In the genomic region with DNA sequence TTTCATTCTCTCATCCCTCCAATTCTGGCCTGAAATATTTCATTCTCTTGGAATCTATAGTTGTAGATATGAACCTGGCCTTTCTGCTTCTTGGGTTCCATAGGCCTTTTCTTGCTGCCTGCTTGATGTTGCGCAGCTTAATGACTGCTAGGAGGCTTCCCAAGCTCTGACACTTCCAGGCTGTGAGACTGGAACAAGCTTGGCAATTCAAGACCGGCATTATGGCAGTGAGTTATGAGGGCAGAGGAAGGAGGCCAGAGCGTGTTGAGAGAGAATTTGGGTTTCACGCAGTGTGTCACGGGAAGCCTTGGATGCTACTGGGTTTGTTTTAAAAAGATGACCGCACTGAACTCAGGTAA, we compare ENCODE assay signal across 8 cellular contexts. TPM values are rescaled to one million over a fixed set of nuclear protein-coding genes. Genes with fewer than 3 reads are reported as not detected.
DNase-seq lines count a peak whose midpoint lies in the region; ATAC-seq and TF ChIP-seq lines count a peak whose summit lies in the region.

No MANE protein-coding gene starts in this region.

- H3K4me1 ChIP-seq in HAP-1 (no peaks in the 10 kb centered on the region), gastrocnemius medialis (peaks cover 21 to 23% of the 10 kb centered on the region in 2 donors)

- intact Hi-C loops in gastrocnemius medialis (cut with DNase I; ENCODE audit: low total_unique reads), result loop anchor here (1.0 to 2.0 kb wide), 2 partner anchors 29 to 63 kb away; a partner anchor contains a TSS

- H3K36me3 ChIP-seq in HAP-1 (replicated peaks), result peaks cover 24% of the 10 kb centered on the region
- H3K36me3 ChIP-seq in WERI-Rb-1, result no peaks in the 10 kb centered on the region; the same call in none of the 2 replicates
- H3K36me3 ChIP-seq in gastrocnemius medialis, result peaks cover 0 to 21% of the 10 kb centered on the region in 2 donors

- TF ChIP-seq CTCF in WERI-Rb-1 (IDR thresholded peaks at IDR 0.05; ENCODE audit: low read depth, low read length) (no peak), fibroblast of villous mesenchyme (IDR thresholded peaks at IDR 0.05; ENCODE audit: insufficient read depth, low read depth, low read length) (no peak), gastrocnemius medialis (IDR thresholded peaks at IDR 0.05 in 4 of 5, conservative IDR thresholded peaks at IDR 0.05 in 1 of 5) (no peak)

- TF ChIP-seq POLR2A in gastrocnemius medialis (IDR thresholded peaks at IDR 0.05) (no peak), erythroblast (IDR thresholded peaks at IDR 0.05; ENCODE audit: low read length) (no peak)

- in situ Hi-C loops in HAP-1 (cut with MboI; ENCODE audit: low sequenced_read_pairs), result no loop called here
- in situ Hi-C loops in gastrocnemius medialis (cut with MboI; ENCODE audit: low sequenced_read_pairs in 4 of 4), result no loop called here

- H3K9me3 ChIP-seq in HAP-1 (no peaks in the 10 kb centered on the region), WERI-Rb-1 (ENCODE audit: severe bottlenecking) (no peaks in the 10 kb centered on the region), gastrocnemius medialis (no peaks in the 10 kb centered on the region)

- ATAC-seq in gastrocnemius medialis, result no peak
- no peak for ATAC-seq in GM21367 (IDR thresholded peaks at IDR 0.05; ENCODE audit: unreplicated experiment)

- DNase-seq in HAP-1 (ENCODE audit: low spot score in 2 of 2) (no peak), WERI-Rb-1 (no peak), fibroblast of villous mesenchyme (ENCODE audit: low read depth) (peak; percentile 12), gastrocnemius medialis (no peak), cortex of kidney (lab: John Stamatoyannopoulos, UW) (no peak), erythroblast (lab: John Stamatoyannopoulos, UW) (no peak)
- no peak for DNase-seq in activated CD4-positive, CD25-positive, alpha-beta regulatory T cell (lab: John Stamatoyannopoulos, UW)

- H3K27me3 ChIP-seq in HAP-1 (ENCODE audit: low read depth) (no peaks in the 10 kb centered on the region), WERI-Rb-1 (ENCODE audit: insufficient read depth, low read depth, severe bottlenecking) (no peaks in the 10 kb centered on the region), gastrocnemius medialis (no peaks in the 10 kb centered on the region)

- H3K27ac ChIP-seq in WERI-Rb-1 (no peak overlapping the region), gastrocnemius medialis (peak overlapping the region; percentile 55 to 83 (median 74))

- H3K4me3 ChIP-seq in HAP-1 (peak overlapping the region; percentile 41), WERI-Rb-1 (ENCODE audit: low read depth, low read length) (peak overlapping the region; percentile 46; the same call in 1 of the 2 replicates), fibroblast of villous mesenchyme (ENCODE audit: low read depth, low read length) (peak overlapping the region; percentile 70), gastrocnemius medialis (peak overlapping the region; percentile 50 to 66 (median 60))

RNA-seq across cellular contexts. Expression of a gene that starts 0.9 kb away (rescaled TPM):
- total RNA-seq in fibroblast of villous mesenchyme (51.2 and 61.7 TPM in 2 replicates), gastrocnemius medialis (10 to 100 TPM; 18.5 to 26.4 (median 22.5) TPM)

RNA-seq across cellular contexts. Expression of a gene that starts 28.9 kb away (rescaled TPM):
- total RNA-seq in fibroblast of villous mesenchyme (103 and 115 TPM in 2 replicates), gastrocnemius medialis (10 to 100 TPM; 57.7 to 92.4 (median 59.8) TPM)

RNA-seq across cellular contexts. Expression of a gene that starts 32.7 kb away (rescaled TPM):
- not detected in 2 replicates for total RNA-seq in fibroblast of villous mesenchyme
- not detected for total RNA-seq in gastrocnemius medialis
